In the genomic region with DNA sequence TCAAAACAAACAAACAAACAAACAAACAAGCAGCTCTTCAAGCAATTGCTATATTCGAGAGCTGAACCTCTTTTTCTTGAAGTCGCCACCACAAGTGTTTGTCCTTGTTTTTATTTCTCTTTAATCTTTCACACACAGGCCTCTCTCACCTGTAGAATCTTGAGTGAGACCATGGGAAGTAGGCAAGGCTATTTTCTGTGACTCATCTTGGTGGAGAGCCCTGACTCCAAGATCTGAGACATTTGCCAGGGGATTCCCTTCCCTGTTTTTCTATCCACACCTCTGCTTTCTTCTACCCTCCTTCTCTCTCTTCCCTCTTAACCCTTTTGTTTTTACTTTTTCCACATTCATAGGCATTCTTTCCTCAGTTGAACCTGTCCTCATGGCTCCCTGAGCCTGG, we compare ENCODE assay signal across 33 cellular contexts. TPM values are rescaled to one million over a fixed set of nuclear protein-coding genes. Genes with fewer than 3 reads are reported as not detected.
DNase-seq lines count a peak whose midpoint lies in the region; ATAC-seq, FAIRE-seq and TF ChIP-seq lines count a peak whose summit lies in the region.
"Had no signal": no experiment of that assay in that cellular context is flagged by ENCODE, and none has a peak within 500 bp of the region (broad histone marks: within the 10 kb centered on the region; RNA-seq: fewer than 3 reads in every experiment).

No MANE protein-coding gene starts in this region.

- no peaks in the 10 kb centered on the region for H3K79me2 ChIP-seq in HepG2 (ENCODE audit: insufficient read depth, low read length)

- H3K4me1 ChIP-seq in right lobe of liver (peaks cover 0 to 35% (median 18%) of the 10 kb centered on the region in 4 donors), HepG2 (ENCODE audit: insufficient read depth, low read length) (no peaks in the 10 kb centered on the region), esophagus squamous epithelium (peaks cover 4 to 25% (median 8%) of the 10 kb centered on the region in 3 donors), vagina (no peaks in the 10 kb centered on the region), neuronal stem cell (ENCODE audit: control insufficient read depth in 2 of 2, insufficient read depth in 1 of 2, low read depth in 1 of 2, low read length in 2 of 2) (no peaks in the 10 kb centered on the region)
- H3K4me1 ChIP-seq: right atrium auricular region, stomach, uterus had no signal

- ATAC-seq in right lobe of liver = no peak
- no peak for ATAC-seq in HepG2
- ATAC-seq in SK-N-SH treated with all-trans-retinoic acid at 6 μM for 48 hours = 0 out of 3 replicates have a peak, but pooled peaks have one; percentile 11
- ATAC-seq in T-cell (replicated peaks in 1 of 4) = no peak
- ATAC-seq in HG03135 (IDR thresholded peaks at IDR 0.05; ENCODE audit: unreplicated experiment) = no peak
- ATAC-seq: activated CD4-positive, CD25-positive, alpha-beta regulatory T cell treated with anti-CD3 and anti-CD28 coated beads, Interleukin-2, amount 50 U/mL, for 24 hours; activated CD8-positive, alpha-beta memory T cell treated with anti-CD3 and anti-CD28 coated beads, Interleukin-2, amount 10 ng/mL, durations not matched to agents 7 days and 5 days; activated T-cell treated with anti-CD3 and anti-CD28 coated beads, Interleukin-2, amount 50 U/mL, for 4 hours had no signal

- H3K36me3 ChIP-seq in right lobe of liver = no peaks in the 10 kb centered on the region
- H3K36me3 ChIP-seq in HepG2 (replicated peaks in 1 of 2; ENCODE audit: control insufficient read depth in 1 of 2, insufficient read depth in 2 of 2, low read length in 2 of 2) = no peaks in the 10 kb centered on the region
- H3K36me3 ChIP-seq in esophagus squamous epithelium = no peaks in the 10 kb centered on the region
- no peaks in the 10 kb centered on the region for H3K36me3 ChIP-seq in vagina
- no peaks in the 10 kb centered on the region for H3K36me3 ChIP-seq in neuronal stem cell (replicated peaks in 1 of 2; ENCODE audit: control insufficient read depth in 2 of 2, insufficient read depth in 2 of 2, low read length in 2 of 2)
- H3K36me3 ChIP-seq: right atrium auricular region, stomach, thyroid gland, uterus had no signal

- peaks cover 21% of the 10 kb centered on the region for H3K36me3 Mint-ChIP-seq in T-cell
- H3K36me3 Mint-ChIP-seq: activated CD8-positive, alpha-beta memory T cell treated with anti-CD3 and anti-CD28 coated beads, Interleukin-2, amount 10 ng/mL, durations not matched to agents 7 days and 5 days had no signal

- no peaks in the 10 kb centered on the region for H4K20me1 ChIP-seq in HepG2 (ENCODE audit: insufficient read depth, low read length)

- H3K4me1 Mint-ChIP-seq in T-cell = peaks cover 24 to 35% (median 30%) of the 10 kb centered on the region in 3 donors

- no TSS peak for BruUV-seq in HepG2 (replicated peaks; lab: Mats Ljungman, UMichigan)

- no peak overlapping the region for H2BK5ac ChIP-seq in neuronal stem cell (ENCODE audit: low read length)

- H3K4me3 ChIP-seq in right lobe of liver = no peak overlapping the region
- H3K4me3 ChIP-seq in HepG2 (replicated peaks in 1 of 3; ENCODE audit: insufficient read depth in 1 of 3, low read depth in 2 of 3, low read length in 3 of 3) = no peak overlapping the region
- H3K4me3 ChIP-seq in esophagus squamous epithelium = no peak overlapping the region
- no peak overlapping the region for H3K4me3 ChIP-seq in vagina
- H3K4me3 ChIP-seq in neuronal stem cell (ENCODE audit: low read length in 2 of 2) = no peak overlapping the region
- H3K4me3 ChIP-seq: lung, right atrium auricular region, stomach, thyroid gland, uterus had no signal

- CTCF ChIA-PET in HepG2 (lab: Yijun Ruan, JAX; ENCODE audit: low intra/inter-chr PET ratio, low total read pairs) = no interaction called here
- CTCF ChIA-PET in T-cell (lab: Charles Lee) = interaction anchor here in 1 of 2 donors (0.6 kb wide), 1 partner anchor 48 kb away, joined by 3 read pairs; no protein-coding TSS in a partner anchor

- TF ChIP-seq EP300 in HepG2 (IDR thresholded peaks at IDR 0.05; ENCODE audit: low read depth in 2 of 2, low read length in 2 of 2) = no peak
- no peak for TF ChIP-seq EP300 in HepG2 (CRISPR knock-in tag; IDR thresholded peaks at IDR 0.05; ENCODE audit: borderline replicate concordance)

- H3K79me1 ChIP-seq in neuronal stem cell (ENCODE audit: low read depth, low read length) = no peaks in the 10 kb centered on the region

- H3K27ac ChIP-seq in right lobe of liver (peak overlapping the region in 2 of 3 donors; percentile 47 to 60), HepG2 (ENCODE audit: extremely low read length, insufficient read depth, low read length) (no peak overlapping the region), esophagus squamous epithelium (peak overlapping the region in 3 of 4 donors; percentile 56 to 79 (median 76)), vagina (peak overlapping the region; percentile 39), neuronal stem cell (replicated peaks; ENCODE audit: low read length) (no peak overlapping the region)
- H3K27ac ChIP-seq: right atrium auricular region, stomach, thyroid gland, uterus had no signal

- no peaks in the 10 kb centered on the region for H3K9me3 Mint-ChIP-seq in T-cell
- H3K9me3 Mint-ChIP-seq: activated T-cell treated with anti-CD3 and anti-CD28 coated beads, Interleukin-2, amount 50 U/mL, for 4 hours; dendritic cell treated with granulocyte-macrophage colony-stimulating factor and Interleukin-4, amounts not matched to agents 40 ng/mL and 50 ng/mL, for 4 days; T-helper 1 cell treated with Interleukin-12 subunit alpha and Interleukin-12 subunit beta and Interleukin-4 antibody, amounts not matched to agents 30 μg/mL and 1 μg/mL, for 36 hours had no signal

- no peak overlapping the region for H4K91ac ChIP-seq in neuronal stem cell (ENCODE audit: low read depth, low read length, poor library complexity)

- H2AFZ ChIP-seq in HepG2 (ENCODE audit: low read length) = no peak overlapping the region
- H2AFZ ChIP-seq in neuronal stem cell (ENCODE audit: low read length) = no peak overlapping the region

- TF ChIP-seq POLR2A in right lobe of liver (IDR thresholded peaks at IDR 0.05) (no peak), HepG2 (IDR thresholded peaks at IDR 0.05; ENCODE audit: insufficient read depth in 1 of 2, low read depth in 2 of 2, low read length in 2 of 2) (no peak), esophagus squamous epithelium (IDR thresholded peaks at IDR 0.05) (no peak), vagina (IDR thresholded peaks at IDR 0.05) (no peak)

- H3K9ac ChIP-seq in HepG2 (ENCODE audit: insufficient read depth, low read depth, low read length) = no peak overlapping the region
- H3K9ac ChIP-seq in neuronal stem cell (ENCODE audit: low read depth, low read length, poor library complexity) = no peak overlapping the region

- no peak overlapping the region for H3K23ac ChIP-seq in neuronal stem cell (ENCODE audit: low read depth, low read length, poor library complexity)

- in situ Hi-C loops in HepG2 (cut with HindIII; ENCODE audit: extremely low pct_ligation_motif_present, low pct_unique_long_range_greater_than_20kb) = no loop called here

- POLR2A ChIA-PET in HepG2 (lab: Yijun Ruan, JAX) (no interaction called here), T-cell (lab: Charles Lee) (no interaction called here)

- H3K4me3 Mint-ChIP-seq in T-cell = no peak overlapping the region
- H3K4me3 Mint-ChIP-seq: activated CD8-positive, alpha-beta memory T cell treated with anti-CD3 and anti-CD28 coated beads, Interleukin-2, amount 10 ng/mL, durations not matched to agents 7 days and 5 days; activated T-cell treated with anti-CD3 and anti-CD28 coated beads, Interleukin-2, amount 50 U/mL, for 4 hours; CD4-positive, alpha-beta memory T cell; dendritic cell treated with granulocyte-macrophage colony-stimulating factor and Interleukin-4, amounts not matched to agents 40 ng/mL and 50 ng/mL, for 4 days; T-helper 1 cell treated with Interleukin-12 subunit alpha and Interleukin-12 subunit beta and Interleukin-4 antibody, amounts not matched to agents 30 μg/mL and 1 μg/mL, for 36 hours had no signal

- no peaks in the 10 kb centered on the region for H3K27me3 ChIP-seq in right lobe of liver
- H3K27me3 ChIP-seq in HepG2 (ENCODE audit: control insufficient read depth in 1 of 2, insufficient read depth in 2 of 2, low read length in 2 of 2) = no peaks in the 10 kb centered on the region
- no peaks in the 10 kb centered on the region for H3K27me3 ChIP-seq in esophagus squamous epithelium
- H3K27me3 ChIP-seq in vagina = no peaks in the 10 kb centered on the region
- no peaks in the 10 kb centered on the region for H3K27me3 ChIP-seq in neuronal stem cell (ENCODE audit: control insufficient read depth in 3 of 3, insufficient read depth in 3 of 3, low read depth in 1 of 3, low read length in 3 of 3)
- H3K27me3 ChIP-seq: right atrium auricular region, stomach, thyroid gland, uterus had no signal

- H4K8ac ChIP-seq in neuronal stem cell (ENCODE audit: low read depth, low read length) = no peak overlapping the region

- no peak overlapping the region for H2BK15ac ChIP-seq in neuronal stem cell (ENCODE audit: low read length)

- no peak for FAIRE-seq in HepG2 (lab: Jason Lieb, UNC)
- FAIRE-seq: TTC549 had no signal

- H3K4me2 ChIP-seq in HepG2 (ENCODE audit: low read depth, low read length) (no peak overlapping the region), neuronal stem cell (ENCODE audit: insufficient read depth, low read length, poor library complexity, severe bottlenecking) (no peak overlapping the region)

- no peaks in the 10 kb centered on the region for H3K27me3 Mint-ChIP-seq in T-cell
- H3K27me3 Mint-ChIP-seq: CD4-positive, alpha-beta memory T cell; dendritic cell treated with granulocyte-macrophage colony-stimulating factor and Interleukin-4, amounts not matched to agents 40 ng/mL and 50 ng/mL, for 4 days had no signal

- intact Hi-C loops in right lobe of liver (cut with DNase I) (no loop called here), HepG2 (cut with micrococcal nuclease; ENCODE audit: unreplicated experiment) (no loop called here), esophagus squamous epithelium (cut with DNase I) (no loop called here), vagina (cut with DNase I) (no loop called here)

- H2BK12ac ChIP-seq in neuronal stem cell (ENCODE audit: low read length) = no peak overlapping the region

- no peak overlapping the region for H3K4ac ChIP-seq in neuronal stem cell (ENCODE audit: low read length)

- TF ChIP-seq RAD21 in HepG2 (CRISPR knock-in tag; IDR thresholded peaks at IDR 0.05) = no peak

- no peak for TF ChIP-seq CTCF in right lobe of liver (IDR thresholded peaks at IDR 0.05)
- no peak for TF ChIP-seq CTCF in HepG2 (CRISPR knock-in tag; IDR thresholded peaks at IDR 0.05)
- TF ChIP-seq CTCF in esophagus squamous epithelium (IDR thresholded peaks at IDR 0.05) = no peak
- TF ChIP-seq CTCF in vagina (IDR thresholded peaks at IDR 0.05) = no peak

- no peaks in the 10 kb centered on the region for H3K9me3 ChIP-seq in right lobe of liver
- H3K9me3 ChIP-seq in HepG2 (ENCODE audit: low read length) = no peaks in the 10 kb centered on the region
- no peaks in the 10 kb centered on the region for H3K9me3 ChIP-seq in esophagus squamous epithelium
- H3K9me3 ChIP-seq in vagina = no peaks in the 10 kb centered on the region
- no peaks in the 10 kb centered on the region for H3K9me3 ChIP-seq in neuronal stem cell (replicated peaks in 1 of 2; ENCODE audit: control insufficient read depth in 2 of 2, insufficient read depth in 1 of 2, low read depth in 1 of 2, low read length in 2 of 2)
- H3K9me3 ChIP-seq: right atrium auricular region, stomach, thyroid gland, uterus had no signal

- DNase-seq in right lobe of liver (no peak), HepG2 (ENCODE audit: low spot score) (no peak), esophagus squamous epithelium (lab: John Stamatoyannopoulos, UW) (no peak), vagina (ENCODE audit: extremely low spot score in 2 of 2) (peak in 1 of 2 donors; percentile 3), T-cell (no peak), neuronal stem cell (ENCODE audit: low spot score) (no peak)
- DNase-seq: activated CD4-positive, alpha-beta T cell treated with anti-CD3 and anti-CD28 coated beads, Interleukin-2, amount 50 U/mL, for 4 hours; activated CD8-positive, alpha-beta memory T cell treated with anti-CD3 and anti-CD28 coated beads, Interleukin-2, amount 10 ng/mL, durations not matched to agents 7 days and 5 days; activated gamma-delta T cell treated with Interleukin-2 at 50 U/mL for 16 hours; activated T-cell treated with anti-CD3 and anti-CD28 coated beads, Interleukin-2, amount 50 U/mL, for 4 hours; CD4-positive, alpha-beta memory T cell; DMS153; GF-D8; hippocampal formation; NCI-H2107; NCI-H748 treated with DMSO at 0.1 percent for 48 hours; stimulated activated CD4-positive, alpha-beta T cell treated with anti-CD3 and anti-CD28 coated beads, Interleukin-2, amount 100 ng/mL, for 48 hours; stomach had no signal

- no peak overlapping the region for H3K18ac ChIP-seq in neuronal stem cell (ENCODE audit: low read length)

- no peak overlapping the region for H3K14ac ChIP-seq in neuronal stem cell (ENCODE audit: low read length)

- no peak overlapping the region for H3K27ac Mint-ChIP-seq in T-cell
- H3K27ac Mint-ChIP-seq: activated CD8-positive, alpha-beta memory T cell treated with anti-CD3 and anti-CD28 coated beads, Interleukin-2, amount 10 ng/mL, durations not matched to agents 7 days and 5 days; CD4-positive, alpha-beta memory T cell; dendritic cell treated with granulocyte-macrophage colony-stimulating factor and Interleukin-4, amounts not matched to agents 40 ng/mL and 50 ng/mL, for 4 days; T-helper 1 cell treated with Interleukin-12 subunit alpha and Interleukin-12 subunit beta and Interleukin-4 antibody, amounts not matched to agents 30 μg/mL and 1 μg/mL, for 36 hours had no signal

- 70% methylated on average over 2 of the region's 2 CpGs for WGBS in right lobe of liver (ENCODE audit: insufficient coverage, low coverage, low lambda C conversion rate, missing lambda C conversion rate)
- 13% methylated on average over 2 of the region's 2 CpGs for WGBS in HepG2 (ENCODE audit: low lambda C conversion rate)
- WGBS in esophagus squamous epithelium, 2 donors = 43 to 60% methylated on average over 2 of the region's 2 CpGs
- WGBS in neuronal stem cell (ENCODE audit: extremely low coverage in 2 of 2, insufficient read length in 2 of 2, insufficient replicate concordance in 1 of 2), 2 donors = no CpG with 5 or more reads among the region's 2 CpGs

- H2BK120ac ChIP-seq in neuronal stem cell (ENCODE audit: low read depth, low read length) = no peak overlapping the region

- no peak overlapping the region for H2AK5ac ChIP-seq in neuronal stem cell (ENCODE audit: low read depth, low read length)

RNA-seq across cellular contexts. Expression of gene TAS2R60, which starts 8.0 kb away (rescaled TPM):
- total RNA-seq in right lobe of liver (under 1 TPM in 1 of 6 experiments, not detected in 5; 0.35 TPM), HepG2 (2016; rRNA removed; fragmentation: Illumina TruSeq; extraction: Trizol) (not detected in 2 replicates), esophagus squamous epithelium (not detected), vagina (not detected), T-cell (1 to 10 TPM in 2 of 5 donors, under 1 TPM in 2, not detected in 1; 0.38 to 2.4 (median 1.0) TPM)
- not detected in 2 replicates for total RNA-seq in HepG2 (2016; cell fraction: cytosol; rRNA removed; fragmentation: Illumina TruSeq; extraction: Trizol; ENCODE audit: low read depth)
- not detected in 2 replicates for total RNA-seq in HepG2 (2016; cell fraction: insoluble cytoplasmic fraction; rRNA removed; fragmentation: Illumina TruSeq; extraction: Trizol)
- total RNA-seq in HepG2 (2016; cell fraction: membrane; rRNA removed; fragmentation: Illumina TruSeq; extraction: Trizol) = not detected in 2 replicates
- not detected in 2 replicates for total RNA-seq in HepG2 (2016; cell fraction: nucleus; rRNA removed; fragmentation: Illumina TruSeq; extraction: Trizol)
- polyA plus RNA-seq in HepG2 (2011; rRNA removed) = not detected in 2 replicates
- not detected in 2 replicates for polyA plus RNA-seq in HepG2 (2011; cell fraction: cytosol; rRNA removed)
- polyA plus RNA-seq in HepG2 (2011; cell fraction: nucleus; rRNA removed) = not detected in 2 replicates
- not detected in 2 replicates for polyA plus RNA-seq in HepG2 (2012)
- not detected in 2 replicates for polyA plus RNA-seq in HepG2 (2016; cell fraction: cytosol; fragmentation: Illumina TruSeq; extraction: Trizol; ENCODE audit: low read depth)
- polyA plus RNA-seq in HepG2 (2016; cell fraction: insoluble cytoplasmic fraction; fragmentation: Illumina TruSeq; extraction: Trizol; ENCODE audit: low read depth) = not detected in 2 replicates
- polyA plus RNA-seq in HepG2 (2016; cell fraction: membrane; fragmentation: Illumina TruSeq; extraction: Trizol; ENCODE audit: low read depth) = not detected in 2 replicates
- polyA plus RNA-seq in HepG2 (2016; cell fraction: nucleus; fragmentation: Illumina TruSeq; extraction: Trizol; ENCODE audit: insufficient read depth, low read depth) = not detected in 2 replicates
- polyA minus RNA-seq in HepG2 (2011; rRNA and poly(A)+ RNA removed; ENCODE audit: low replicate concordance) = not detected in 2 replicates
- polyA minus RNA-seq in HepG2 (2011; cell fraction: cytosol; rRNA and poly(A)+ RNA removed) = not detected in 2 replicates
- not detected in 2 replicates for polyA minus RNA-seq in HepG2 (2011; cell fraction: nucleus; rRNA and poly(A)+ RNA removed)
- not detected for polyA plus RNA-seq in neuronal stem cell (2013, experiment 1 of 2)
- not detected for polyA plus RNA-seq in neuronal stem cell (2013, experiment 2 of 2)
- total RNA-seq: A673; activated CD8-positive, alpha-beta memory T cell treated with anti-CD3 and anti-CD28 coated beads, Interleukin-2, amount 10 ng/mL, durations not matched to agents 7 days and 5 days; activated T-cell treated with anti-CD3 and anti-CD28 coated beads, Interleukin-2, amount 50 U/mL, for 4 hours; IMR-90; left cardiac atrium; right atrium auricular region; stomach; thyroid gland had no signal
- polyA plus RNA-seq: adipose tissue, IMR-90, neural cell, stomach had no signal

RNA-seq across cellular contexts. Expression of gene EPHA1, which starts 26.6 kb away (rescaled TPM):
- total RNA-seq in right lobe of liver (10 to 100 TPM; 12.6 to 41.3 (median 16.5) TPM), HepG2 (2016; rRNA removed; fragmentation: Illumina TruSeq; extraction: Trizol) (7.7 and 17.1 TPM in 2 replicates), esophagus squamous epithelium (100 to 1,000 TPM in 1 of 4 donors, 10 to 100 TPM in 3; 64.5 to 132 (median 77.4) TPM), vagina (51.3 TPM), T-cell (10 to 100 TPM; 23.8 to 49.8 (median 43.5) TPM)
- total RNA-seq in HepG2 (2016; cell fraction: cytosol; rRNA removed; fragmentation: Illumina TruSeq; extraction: Trizol; ENCODE audit: low read depth) = 2.7 and 3.2 TPM in 2 replicates
- total RNA-seq in HepG2 (2016; cell fraction: insoluble cytoplasmic fraction; rRNA removed; fragmentation: Illumina TruSeq; extraction: Trizol) = 7.0 and 14.9 TPM in 2 replicates
- total RNA-seq in HepG2 (2016; cell fraction: membrane; rRNA removed; fragmentation: Illumina TruSeq; extraction: Trizol) = 5.7 and 6.3 TPM in 2 replicates
- total RNA-seq in HepG2 (2016; cell fraction: nucleus; rRNA removed; fragmentation: Illumina TruSeq; extraction: Trizol) = 14.0 and 17.5 TPM in 2 replicates
- polyA plus RNA-seq in HepG2 (2011; rRNA removed) = 4.6 and 8.1 TPM in 2 replicates
- 4.3 and 5.5 TPM in 2 replicates for polyA plus RNA-seq in HepG2 (2011; cell fraction: cytosol; rRNA removed)
- polyA plus RNA-seq in HepG2 (2011; cell fraction: nucleus; rRNA removed) = 9.8 and 14.1 TPM in 2 replicates
- 4.8 and 5.8 TPM in 2 replicates for polyA plus RNA-seq in HepG2 (2012)
- polyA plus RNA-seq in HepG2 (2016; cell fraction: cytosol; fragmentation: Illumina TruSeq; extraction: Trizol; ENCODE audit: low read depth) = 1.9 and 2.5 TPM in 2 replicates
- polyA plus RNA-seq in HepG2 (2016; cell fraction: insoluble cytoplasmic fraction; fragmentation: Illumina TruSeq; extraction: Trizol; ENCODE audit: low read depth) = 4.8 and 8.3 TPM in 2 replicates
- polyA plus RNA-seq in HepG2 (2016; cell fraction: membrane; fragmentation: Illumina TruSeq; extraction: Trizol; ENCODE audit: low read depth) = 2.9 and 3.6 TPM in 2 replicates
- 17.9 and 25.7 TPM in 2 replicates for polyA plus RNA-seq in HepG2 (2016; cell fraction: nucleus; fragmentation: Illumina TruSeq; extraction: Trizol; ENCODE audit: insufficient read depth, low read depth)
- polyA minus RNA-seq in HepG2 (2011; rRNA and poly(A)+ RNA removed; ENCODE audit: low replicate concordance) = 0.07 and 13.9 TPM in 2 replicates
- polyA minus RNA-seq in HepG2 (2011; cell fraction: cytosol; rRNA and poly(A)+ RNA removed) = 4.2 and 4.4 TPM in 2 replicates
- polyA minus RNA-seq in HepG2 (2011; cell fraction: nucleus; rRNA and poly(A)+ RNA removed) = 8.0 and 8.8 TPM in 2 replicates
- 0.24 TPM for polyA plus RNA-seq in neuronal stem cell (2013, experiment 1 of 2)
- 0.15 TPM for polyA plus RNA-seq in neuronal stem cell (2013, experiment 2 of 2)
- total RNA-seq: IMR-90 had no signal
- polyA plus RNA-seq: neural cell had no signal

RNA-seq across cellular contexts. Expression of gene TAS2R41, which starts 42.4 kb away (rescaled TPM):
- not detected for total RNA-seq in right lobe of liver
- not detected in 2 replicates for total RNA-seq in HepG2 (2016; rRNA removed; fragmentation: Illumina TruSeq; extraction: Trizol)
- total RNA-seq in HepG2 (2016; cell fraction: cytosol; rRNA removed; fragmentation: Illumina TruSeq; extraction: Trizol; ENCODE audit: low read depth) = not detected in 2 replicates
- not detected in 2 replicates for total RNA-seq in HepG2 (2016; cell fraction: insoluble cytoplasmic fraction; rRNA removed; fragmentation: Illumina TruSeq; extraction: Trizol)
- not detected in 2 replicates for total RNA-seq in HepG2 (2016; cell fraction: membrane; rRNA removed; fragmentation: Illumina TruSeq; extraction: Trizol)
- not detected in 2 replicates for total RNA-seq in HepG2 (2016; cell fraction: nucleus; rRNA removed; fragmentation: Illumina TruSeq; extraction: Trizol)
- not detected in 2 replicates for polyA plus RNA-seq in HepG2 (2011; rRNA removed)
- polyA plus RNA-seq in HepG2 (2011; cell fraction: cytosol; rRNA removed) = not detected in 2 replicates
- not detected in 2 replicates for polyA plus RNA-seq in HepG2 (2011; cell fraction: nucleus; rRNA removed)
- not detected in 2 replicates for polyA plus RNA-seq in HepG2 (2012)
- polyA plus RNA-seq in HepG2 (2016; cell fraction: cytosol; fragmentation: Illumina TruSeq; extraction: Trizol; ENCODE audit: low read depth) = not detected in 2 replicates
- not detected in 2 replicates for polyA plus RNA-seq in HepG2 (2016; cell fraction: insoluble cytoplasmic fraction; fragmentation: Illumina TruSeq; extraction: Trizol; ENCODE audit: low read depth)
- not detected in 2 replicates for polyA plus RNA-seq in HepG2 (2016; cell fraction: membrane; fragmentation: Illumina TruSeq; extraction: Trizol; ENCODE audit: low read depth)
- not detected in 2 replicates for polyA plus RNA-seq in HepG2 (2016; cell fraction: nucleus; fragmentation: Illumina TruSeq; extraction: Trizol; ENCODE audit: insufficient read depth, low read depth)
- not detected in 2 replicates for polyA minus RNA-seq in HepG2 (2011; rRNA and poly(A)+ RNA removed; ENCODE audit: low replicate concordance)
- polyA minus RNA-seq in HepG2 (2011; cell fraction: cytosol; rRNA and poly(A)+ RNA removed) = not detected in 2 replicates
- polyA minus RNA-seq in HepG2 (2011; cell fraction: nucleus; rRNA and poly(A)+ RNA removed) = not detected in 2 replicates
- total RNA-seq in esophagus squamous epithelium = under 1 TPM in 1 of 4 donors, not detected in 3; 0.70 TPM
- not detected for total RNA-seq in vagina
- 1 to 10 TPM in 2 of 5 donors, under 1 TPM in 3; 0.28 to 2.5 (median 0.93) TPM for total RNA-seq in T-cell
- not detected for polyA plus RNA-seq in neuronal stem cell (2013, experiment 1 of 2)
- polyA plus RNA-seq in neuronal stem cell (2013, experiment 2 of 2) = not detected
- total RNA-seq: A673; activated CD8-positive, alpha-beta memory T cell treated with anti-CD3 and anti-CD28 coated beads, Interleukin-2, amount 10 ng/mL, durations not matched to agents 7 days and 5 days; activated T-cell treated with anti-CD3 and anti-CD28 coated beads, Interleukin-2, amount 50 U/mL, for 4 hours; IMR-90; right atrium auricular region; thyroid gland had no signal
- polyA plus RNA-seq: adipose tissue; CD4-positive, alpha-beta memory T cell; IMR-90; lung; neural cell; stomach had no signal

RNA-seq across cellular contexts. Expression of gene ZYX, which starts 54.1 kb away (rescaled TPM):
- 100 to 1,000 TPM in 1 of 6 experiments, 10 to 100 TPM in 5; 29.7 to 129 (median 43.6) TPM for total RNA-seq in right lobe of liver
- 13.1 and 13.7 TPM in 2 replicates for total RNA-seq in HepG2 (2016; rRNA removed; fragmentation: Illumina TruSeq; extraction: Trizol)
- 4.5 and 5.0 TPM in 2 replicates for total RNA-seq in HepG2 (2016; cell fraction: cytosol; rRNA removed; fragmentation: Illumina TruSeq; extraction: Trizol; ENCODE audit: low read depth)
- 13.1 and 14.8 TPM in 2 replicates for total RNA-seq in HepG2 (2016; cell fraction: insoluble cytoplasmic fraction; rRNA removed; fragmentation: Illumina TruSeq; extraction: Trizol)
- 14.4 and 16.8 TPM in 2 replicates for total RNA-seq in HepG2 (2016; cell fraction: membrane; rRNA removed; fragmentation: Illumina TruSeq; extraction: Trizol)
- 17.7 and 17.8 TPM in 2 replicates for total RNA-seq in HepG2 (2016; cell fraction: nucleus; rRNA removed; fragmentation: Illumina TruSeq; extraction: Trizol)
- 9.9 and 10.5 TPM in 2 replicates for polyA plus RNA-seq in HepG2 (2011; rRNA removed)
- polyA plus RNA-seq in HepG2 (2011; cell fraction: cytosol; rRNA removed) = 5.3 and 6.8 TPM in 2 replicates
- polyA plus RNA-seq in HepG2 (2011; cell fraction: nucleus; rRNA removed) = 39.4 and 48.1 TPM in 2 replicates
- 28.9 and 45.1 TPM in 2 replicates for polyA plus RNA-seq in HepG2 (2012)
- polyA plus RNA-seq in HepG2 (2016; cell fraction: cytosol; fragmentation: Illumina TruSeq; extraction: Trizol; ENCODE audit: low read depth) = 21.1 and 21.6 TPM in 2 replicates
- 42.5 and 68.7 TPM in 2 replicates for polyA plus RNA-seq in HepG2 (2016; cell fraction: insoluble cytoplasmic fraction; fragmentation: Illumina TruSeq; extraction: Trizol; ENCODE audit: low read depth)
- 38.4 and 41.1 TPM in 2 replicates for polyA plus RNA-seq in HepG2 (2016; cell fraction: membrane; fragmentation: Illumina TruSeq; extraction: Trizol; ENCODE audit: low read depth)
- 65.4 and 70.0 TPM in 2 replicates for polyA plus RNA-seq in HepG2 (2016; cell fraction: nucleus; fragmentation: Illumina TruSeq; extraction: Trizol; ENCODE audit: insufficient read depth, low read depth)
- polyA minus RNA-seq in HepG2 (2011; rRNA and poly(A)+ RNA removed; ENCODE audit: low replicate concordance) = 21.6 and 35.6 TPM in 2 replicates
- 17.9 and 21.7 TPM in 2 replicates for polyA minus RNA-seq in HepG2 (2011; cell fraction: cytosol; rRNA and poly(A)+ RNA removed)
- polyA minus RNA-seq in HepG2 (2011; cell fraction: nucleus; rRNA and poly(A)+ RNA removed) = 22.5 and 32.2 TPM in 2 replicates
- 10 to 100 TPM; 40.2 to 78.8 (median 68.6) TPM for total RNA-seq in esophagus squamous epithelium
- total RNA-seq in vagina = 86.2 TPM
- 100 to 1,000 TPM; 107 to 186 (median 159) TPM for total RNA-seq in T-cell
- 85.0 TPM for polyA plus RNA-seq in neuronal stem cell (2013, experiment 1 of 2)
- polyA plus RNA-seq in neuronal stem cell (2013, experiment 2 of 2) = 85.7 TPM

Comparison
In these comparisons a context has a peak if more than half of its experiments do, and no peak if none do; other contexts are left out.
1. H3K27ac ChIP-seq: peak in right lobe of liver (2 of 3), esophagus squamous epithelium (3 of 4) and vagina (single experiment); none in HepG2 (single experiment) and neuronal stem cell (single experiment).